Comparison of ENCODE assay signal across 12 cellular contexts in genomic region chr11:76767659-76768058, GRCh38. TPM values are rescaled to one million over a fixed set of nuclear protein-coding genes. Genes with fewer than 3 reads are reported as not detected.
DNase-seq lines count a peak whose midpoint lies in the region; ATAC-seq, FAIRE-seq and TF ChIP-seq lines count a peak whose summit lies in the region.
"Had no signal": no experiment of that assay in that cellular context is flagged by ENCODE, and none has a peak within 500 bp of the region (broad histone marks: within the 10 kb centered on the region; RNA-seq: fewer than 3 reads in every experiment).

No MANE protein-coding gene starts in this region.

- no peak overlapping the region for H3K9ac ChIP-seq in IMR-90 (ENCODE audit: low read depth, low read length)
- no peak overlapping the region for H3K9ac ChIP-seq in keratinocyte (ENCODE audit: control insufficient read depth, extremely low read depth, insufficient read depth, low read length)

- POLR2A ChIA-PET in IMR-90 (lab: Charles Lee; ENCODE audit: unreplicated experiment) = no interaction called here

- no peak overlapping the region for H2BK5ac ChIP-seq in IMR-90 (ENCODE audit: low read depth, low read length, poor library complexity, severe bottlenecking)

- H3K56ac ChIP-seq in IMR-90 (ENCODE audit: extremely low read depth, insufficient read depth, low read length) = no peak overlapping the region

- no peak overlapping the region for H4K5ac ChIP-seq in IMR-90 (ENCODE audit: low read depth, low read length)

- FAIRE-seq in keratinocyte (lab: Jason Lieb, UNC) = no peak
- FAIRE-seq: bronchial epithelial cell had no signal

- H2AFZ ChIP-seq in IMR-90 (replicated peaks; ENCODE audit: low read length, poor library complexity) (peak overlapping the region; percentile 8), keratinocyte (ENCODE audit: control insufficient read depth, low read length) (peak overlapping the region; percentile 36)

- ATAC-seq in IMR-90 (ENCODE audit: low read depth) = no peak
- ATAC-seq in T-helper 17 cell = no peak
- no peak for ATAC-seq in GM18907 (IDR thresholded peaks at IDR 0.05; ENCODE audit: unreplicated experiment)
- ATAC-seq in psoas muscle = no peak

- WGBS in IMR-90 (ENCODE audit: extremely low coverage in 2 of 2, insufficient read length in 1 of 2), 2 experiments = 90% methylated on average over 5 of the region's 5 CpGs; no CpG with 5 or more reads in 1 of the 2 experiments
- WGBS in stomach, 5 donors = 56 to 67% (median 60%) methylated on average over 1 to 5 of the region's 5 CpGs
- WGBS in psoas muscle, 3 donors = 59 to 65% (median 65%) methylated on average over 5 of the region's 5 CpGs

- no peak overlapping the region for H3K14ac ChIP-seq in IMR-90 (replicated peaks; ENCODE audit: low read depth, low read length)

- H3K27ac Mint-ChIP-seq in T-helper 17 cell = peak overlapping the region; percentile 85

- no peaks in the 10 kb centered on the region for H3K36me3 ChIP-seq in IMR-90 (ENCODE audit: control insufficient read depth, insufficient read depth, low read length)
- no peaks in the 10 kb centered on the region for H3K36me3 ChIP-seq in keratinocyte (ENCODE audit: control insufficient read depth in 2 of 2, extremely low read depth in 1 of 2, insufficient read depth in 2 of 2, low read length in 2 of 2)
- no peaks in the 10 kb centered on the region for H3K36me3 ChIP-seq in stomach
- no peaks in the 10 kb centered on the region for H3K36me3 ChIP-seq in psoas muscle (ENCODE audit: insufficient read depth in 1 of 2, low read depth in 1 of 2)
- no peaks in the 10 kb centered on the region for H3K36me3 ChIP-seq in HAP-1 (replicated peaks)

- CTCF ChIA-PET in IMR-90 (lab: Yijun Ruan, JAX) = no interaction called here

- H3K4me2 ChIP-seq in IMR-90 (ENCODE audit: low read depth, low read length) = no peak overlapping the region
- peak overlapping the region; percentile 45 for H3K4me2 ChIP-seq in keratinocyte (ENCODE audit: control insufficient read depth, extremely low read depth, insufficient read depth, low read depth, low read length)

- no peak overlapping the region for H3K23ac ChIP-seq in IMR-90 (ENCODE audit: low read depth, low read length)

- in situ Hi-C loops in IMR-90 (cut with MboI; ENCODE audit: low sequenced_read_pairs) (no loop called here), HAP-1 (cut with MboI; ENCODE audit: low sequenced_read_pairs) (no loop called here)

- peak overlapping the region; percentile 47; the same call in 2 of the 3 replicates for H2BK15ac ChIP-seq in IMR-90 (ENCODE audit: low read depth, low read length)

- H3K4ac ChIP-seq in IMR-90 (ENCODE audit: low read depth, low read length) = peak overlapping the region; percentile 43; the same call in 1 of the 2 replicates

- no peaks in the 10 kb centered on the region for H3K79me1 ChIP-seq in IMR-90 (ENCODE audit: low read depth in 1 of 2, low read length in 2 of 2)

- H3K4me1 Mint-ChIP-seq in T-helper 17 cell = peaks cover 35% of the 10 kb centered on the region

- no peak for TF ChIP-seq EP300 in stomach (IDR thresholded peaks at IDR 0.05)

- no peak overlapping the region; the same call in 1 of the 2 replicates for H4K91ac ChIP-seq in IMR-90 (ENCODE audit: insufficient read depth, low read depth, low read length)

- H3K27ac ChIP-seq in IMR-90 (ENCODE audit: insufficient read depth, low read length) (no peak overlapping the region), keratinocyte (ENCODE audit: control insufficient read depth, insufficient read depth, low read length) (peak overlapping the region; percentile 15), stomach (peak overlapping the region in 4 of 5 donors; percentile 34 to 89 (median 83)), psoas muscle (no peak overlapping the region)

- H4K20me1 ChIP-seq in IMR-90 (ENCODE audit: insufficient read depth, low read length) = peaks cover 7% of the 10 kb centered on the region; the same call in 1 of the 2 replicates
- H4K20me1 ChIP-seq in keratinocyte (ENCODE audit: control insufficient read depth, extremely low read depth, insufficient read depth, low read length) = no peaks in the 10 kb centered on the region

- BruUV-seq in IMR-90 (replicated peaks; lab: Mats Ljungman, UMichigan) = no TSS peak

- H3K27me3 ChIP-seq in IMR-90 (ENCODE audit: control insufficient read depth, insufficient read depth, low read length) (0 out of 2 replicates have a peak, but pooled peaks cover 1% of the 10 kb centered on the region), keratinocyte (ENCODE audit: control insufficient read depth, extremely low read depth, insufficient read depth, low read length) (no peaks in the 10 kb centered on the region), stomach (no peaks in the 10 kb centered on the region), psoas muscle (ENCODE audit: insufficient read depth in 3 of 3, low read length in 2 of 3) (no peaks in the 10 kb centered on the region), HAP-1 (ENCODE audit: low read depth) (no peaks in the 10 kb centered on the region)

- dilution Hi-C loops in IMR-90 (cut with HindIII; ENCODE audit: low sequenced_read_pairs, unreplicated experiment) (no loop called here), keratinocyte (cut with MboI; ENCODE audit: extremely low pct_ligation_motif_present, low sequenced_read_pairs) (no loop called here)

- H4K8ac ChIP-seq in IMR-90 (ENCODE audit: low read depth in 2 of 2, low read length in 2 of 2) = no peak overlapping the region; a peak in 1 of 4 replicates

- H3K18ac ChIP-seq in IMR-90 (ENCODE audit: low read depth, low read length) = no peak overlapping the region

- H2AK9ac ChIP-seq in IMR-90 (replicated peaks; ENCODE audit: low read depth, low read length, poor library complexity) = no peak overlapping the region

- peaks cover 38% of the 10 kb centered on the region for H3K9me1 ChIP-seq in IMR-90 (ENCODE audit: insufficient read depth, low read length)
- no peaks in the 10 kb centered on the region for H3K9me1 ChIP-seq in keratinocyte (ENCODE audit: control insufficient read depth, extremely low read depth, insufficient read depth, low read length)

- H3K79me2 ChIP-seq in keratinocyte (ENCODE audit: control insufficient read depth, insufficient read depth, low read length) = no peaks in the 10 kb centered on the region

- H2BK120ac ChIP-seq in IMR-90 (ENCODE audit: low read depth, low read length) = peak overlapping the region; percentile 18; the same call in 1 of the 2 replicates

- H2BK20ac ChIP-seq in IMR-90 (ENCODE audit: low read depth, low read length) = no peak overlapping the region

- H3K4me1 ChIP-seq in IMR-90 (ENCODE audit: control insufficient read depth, insufficient read depth, low read length) = peaks cover 53% of the 10 kb centered on the region
- H3K4me1 ChIP-seq in keratinocyte (ENCODE audit: control insufficient read depth, extremely low read depth, insufficient read depth, low read length) = peaks cover 58% of the 10 kb centered on the region
- peaks cover 55 to 84% (median 65%) of the 10 kb centered on the region in 4 donors for H3K4me1 ChIP-seq in stomach
- peaks cover 22% of the 10 kb centered on the region for H3K4me1 ChIP-seq in psoas muscle
- H3K4me1 ChIP-seq in HAP-1 = no peaks in the 10 kb centered on the region

- peaks cover 7% of the 10 kb centered on the region for H3K27me3 Mint-ChIP-seq in T-helper 17 cell
- H3K27me3 Mint-ChIP-seq: CD4-positive, alpha-beta T cell had no signal

- intact Hi-C loops in IMR-90 (cut with micrococcal nuclease) = no loop called here
- intact Hi-C loops in stomach (cut with DNase I; ENCODE audit: low total_unique reads) = no loop called here
- intact Hi-C loops in psoas muscle (cut with DNase I) = no loop called here

- H3K4me3 Mint-ChIP-seq in T-helper 17 cell = no peak overlapping the region
- H3K4me3 Mint-ChIP-seq: CD4-positive, alpha-beta T cell had no signal

- no peak for TF ChIP-seq CTCF in IMR-90 (conservative IDR thresholded peaks at IDR 0.05; ENCODE audit: low read depth, low read length)
- no peak for TF ChIP-seq CTCF in keratinocyte (optimal IDR thresholded peaks at IDR 0.05 in 1 of 3, IDR thresholded peaks at IDR 0.05 in 1 of 3, conservative IDR thresholded peaks at IDR 0.05 in 1 of 3; ENCODE audit: extremely low read depth in 1 of 3, insufficient read depth in 2 of 3, low read length in 3 of 3)
- TF ChIP-seq CTCF in stomach (IDR thresholded peaks at IDR 0.05) = no peak
- no peak for TF ChIP-seq CTCF in psoas muscle (IDR thresholded peaks at IDR 0.05)

- no peak for DNase-seq in IMR-90
- DNase-seq in T-helper 17 cell = no peak
- DNase-seq in keratinocyte (ENCODE audit: low read depth, low spot score) = no peak
- no peak for DNase-seq in stomach
- DNase-seq in psoas muscle = no peak
- DNase-seq in HAP-1 (ENCODE audit: low spot score in 2 of 2) = no peak
- DNase-seq: activated gamma-delta T cell treated with Interleukin-2 at 50 U/mL for 16 hours; CD4-positive, alpha-beta T cell; stimulated activated CD4-positive, alpha-beta T cell treated with anti-CD3 and anti-CD28 coated beads, Interleukin-4, amount 100 ng/mL, for 24 hours; stimulated activated naive CD4-positive, alpha-beta T cell treated with Interleukin-2 at 50 U/mL for 16 hours had no signal

- H2AK5ac ChIP-seq in IMR-90 (ENCODE audit: low read depth, low read length) = peak overlapping the region; percentile 88

- no peak for TF ChIP-seq RAD21 in IMR-90 (IDR thresholded peaks at IDR 0.05; ENCODE audit: low read length)

- H3K9me3 ChIP-seq in IMR-90 (ENCODE audit: control insufficient read depth, insufficient read depth, low read length) = no peaks in the 10 kb centered on the region
- no peaks in the 10 kb centered on the region for H3K9me3 ChIP-seq in T-helper 17 cell (ENCODE audit: control insufficient read depth, low read length, poor library complexity, severe bottlenecking)
- H3K9me3 ChIP-seq in keratinocyte (ENCODE audit: control insufficient read depth, low read depth, low read length) = no peaks in the 10 kb centered on the region
- no peaks in the 10 kb centered on the region for H3K9me3 ChIP-seq in stomach
- H3K9me3 ChIP-seq in psoas muscle = no peaks in the 10 kb centered on the region
- H3K9me3 ChIP-seq in HAP-1 = no peaks in the 10 kb centered on the region

- TF ChIP-seq POLR2A in IMR-90 (IDR thresholded peaks at IDR 0.05; ENCODE audit: low read depth, low read length) (no peak), stomach (IDR thresholded peaks at IDR 0.05) (no peak)

- H3K36me3 Mint-ChIP-seq in T-helper 17 cell (ENCODE audit: low read depth) = no peaks in the 10 kb centered on the region

- H3K4me3 ChIP-seq in IMR-90 (ENCODE audit: insufficient read depth, low read depth, low read length) = no peak overlapping the region
- peak overlapping the region in 1 of 3 experiments; percentile 1 for H3K4me3 ChIP-seq in keratinocyte (ENCODE audit: control insufficient read depth in 2 of 3, extremely low read depth in 1 of 3, insufficient read depth in 2 of 3, low read depth in 1 of 3, low read length in 3 of 3)
- peak overlapping the region in 2 of 4 donors; percentile 21 to 22 for H3K4me3 ChIP-seq in stomach
- no peak overlapping the region for H3K4me3 ChIP-seq in psoas muscle
- no peak overlapping the region for H3K4me3 ChIP-seq in HAP-1

RNA-seq across cellular contexts. Expression of gene TSKU, which starts 15.5 kb away (rescaled TPM):
- total RNA-seq in IMR-90 (2012; rRNA removed) (6.4 and 6.8 TPM in 2 replicates), T-helper 17 cell (not detected), stomach (100 to 1,000 TPM in 1 of 5 donors, 10 to 100 TPM in 4; 11.1 to 114 (median 20.4) TPM), psoas muscle (10 to 100 TPM in 1 of 4 donors, 1 to 10 TPM in 3; 3.1 to 11.4 (median 3.8) TPM)
- polyA plus RNA-seq in IMR-90 (2012; rRNA removed) (26.6 and 28.7 TPM in 2 replicates), keratinocyte (22.8 to 36.1 TPM (median 35.8 TPM) in 3 replicates), stomach (10 to 100 TPM; 18.6 to 20.9 (median 18.9) TPM), psoas muscle (1 to 10 TPM; 3.2 to 5.1 (median 4.7) TPM)
- 13.1 and 43.5 TPM in 2 replicates for polyA plus RNA-seq in IMR-90 (2012; cell fraction: cytosol; rRNA removed)
- 11.3 and 20.6 TPM in 2 replicates for polyA plus RNA-seq in IMR-90 (2012; cell fraction: nucleus; rRNA removed; ENCODE audit: low replicate concordance)
- polyA plus RNA-seq in keratinocyte (2011; ENCODE audit: low read depth) = 3.6 TPM
- 23.3 and 32.4 TPM in 2 replicates for polyA plus RNA-seq in keratinocyte (2011; cell fraction: cytosol; rRNA removed)
- 46.7 and 64.8 TPM in 2 replicates for polyA plus RNA-seq in keratinocyte (2011; cell fraction: nucleus; rRNA removed)
- polyA plus RNA-seq in keratinocyte (2012; ENCODE audit: low replicate concordance) = 24.0 and 42.3 TPM in 2 replicates
- 27.5 to 79.8 TPM (median 38.8 TPM) in 3 replicates for polyA minus RNA-seq in keratinocyte
- polyA minus RNA-seq in keratinocyte (2011; cell fraction: cytosol; rRNA and poly(A)+ RNA removed) = 58.9 TPM
- polyA minus RNA-seq in keratinocyte (2011; cell fraction: nucleus; rRNA and poly(A)+ RNA removed) = 52.7 and 54.9 TPM in 2 replicates

Comparison
In these comparisons a context has a peak if more than half of its experiments do, and no peak if none do; other contexts are left out.
1. H3K27ac ChIP-seq: peak in keratinocyte (single experiment) and stomach (4 of 5); none in IMR-90 (single experiment) and psoas muscle (single experiment).